ENCODE assay signal across 24 cellular contexts in genomic region chr7:151809864-151810170, GRCh38.
"Had no signal": no experiment of that assay in that cellular context is flagged by ENCODE, and none has a peak within 500 bp of the region (broad histone marks: within the 10 kb centered on the region; RNA-seq: fewer than 3 reads in every experiment).

No MANE protein-coding gene starts in this region.

- H3K27ac ChIP-seq: gastroesophageal sphincter, thyroid gland, upper lobe of left lung had no signal

- H3K9me3 Mint-ChIP-seq: immature natural killer cell; memory B cell; natural killer cell; stimulated activated naive CD8-positive, alpha-beta T cell treated with anti-CD3 and anti-CD28 coated beads, Interleukin-15, Interleukin-2, amounts not matched to agents 100 ng/mL and 50 ng/mL, for 24 hours had no signal

- FAIRE-seq: endothelial cell of umbilical vein, kidney had no signal

- H3K9me3 ChIP-seq: body of pancreas, right lobe of liver, thyroid gland, upper lobe of left lung had no signal

- ATAC-seq: activated CD4-positive, alpha-beta T cell treated with anti-CD3 and anti-CD28 coated beads for 36 hours; activated CD8-positive, alpha-beta memory T cell treated with anti-CD3 and anti-CD28 coated beads, Interleukin-2, amount 10 ng/mL, durations not matched to agents 7 days and 5 days; activated CD8-positive, alpha-beta T cell treated with anti-CD3 and anti-CD28 coated beads, Interleukin-2, amount 10 ng/mL, durations not matched to agents 7 days and 5 days; gastroesophageal sphincter; natural killer cell had no signal

- H3K36me3 ChIP-seq: gastroesophageal sphincter, right lobe of liver, thyroid gland, upper lobe of left lung had no signal

- DNase-seq: activated CD4-positive, alpha-beta T cell treated with anti-CD3 and anti-CD28 coated beads for 36 hours; activated CD4-positive, CD25-positive, alpha-beta regulatory T cell; activated CD8-positive, alpha-beta memory T cell treated with anti-CD3 and anti-CD28 coated beads, Interleukin-2, amount 10 ng/mL, durations not matched to agents 7 days and 5 days; activated CD8-positive, alpha-beta T cell treated with anti-CD3 and anti-CD28 coated beads, Interleukin-2, amount 10 ng/mL, durations not matched to agents 7 days and 5 days; activated effector memory CD4-positive, alpha-beta T cell treated with Interleukin-2 at 50 U/mL for 16 hours; activated naive CD4-positive, alpha-beta T cell treated with Interleukin-2 at 50 U/mL for 16 hours; activated T-cell treated with anti-CD3 and anti-CD28 coated beads, Interleukin-2, amount 50 U/mL, for 48 hours; cortex of kidney; hippocampal formation; immature natural killer cell; midbrain; natural killer cell; stimulated activated CD4-positive, alpha-beta T cell treated with anti-CD3 and anti-CD28 coated beads, Interleukin-2, amount 100 ng/mL, for 48 hours; thyroid gland; upper lobe of left lung had no signal

- H3K27ac Mint-ChIP-seq: activated CD4-positive, alpha-beta T cell treated with anti-CD3 and anti-CD28 coated beads for 36 hours; activated CD8-positive, alpha-beta memory T cell treated with anti-CD3 and anti-CD28 coated beads, Interleukin-2, amount 10 ng/mL, durations not matched to agents 7 days and 5 days; activated CD8-positive, alpha-beta T cell treated with anti-CD3 and anti-CD28 coated beads, Interleukin-2, amount 10 ng/mL, durations not matched to agents 7 days and 5 days; activated naive CD8-positive, alpha-beta T cell; memory B cell; natural killer cell; progenitor cell of endocrine pancreas; stimulated activated naive CD8-positive, alpha-beta T cell treated with anti-CD3 and anti-CD28 coated beads, Interleukin-15, Interleukin-2, amounts not matched to agents 100 ng/mL and 50 ng/mL, for 24 hours had no signal

- H3K4me3 Mint-ChIP-seq: activated CD4-positive, alpha-beta T cell treated with anti-CD3 and anti-CD28 coated beads for 36 hours; activated CD8-positive, alpha-beta memory T cell treated with anti-CD3 and anti-CD28 coated beads, Interleukin-2, amount 10 ng/mL, durations not matched to agents 7 days and 5 days; activated CD8-positive, alpha-beta T cell treated with anti-CD3 and anti-CD28 coated beads, Interleukin-2, amount 10 ng/mL, durations not matched to agents 7 days and 5 days; activated naive CD8-positive, alpha-beta T cell; immature natural killer cell; memory B cell; natural killer cell; stimulated activated naive CD8-positive, alpha-beta T cell treated with anti-CD3 and anti-CD28 coated beads, Interleukin-15, Interleukin-2, amounts not matched to agents 100 ng/mL and 50 ng/mL, for 24 hours had no signal

- H3K27me3 ChIP-seq: body of pancreas, gastroesophageal sphincter, right lobe of liver, thyroid gland, upper lobe of left lung had no signal

- H3K27me3 Mint-ChIP-seq: activated CD4-positive, alpha-beta T cell treated with anti-CD3 and anti-CD28 coated beads for 36 hours; activated CD8-positive, alpha-beta memory T cell treated with anti-CD3 and anti-CD28 coated beads, Interleukin-2, amount 10 ng/mL, durations not matched to agents 7 days and 5 days; activated naive CD8-positive, alpha-beta T cell; memory B cell; stimulated activated naive CD8-positive, alpha-beta T cell treated with anti-CD3 and anti-CD28 coated beads, Interleukin-15, Interleukin-2, amounts not matched to agents 100 ng/mL and 50 ng/mL, for 24 hours had no signal

- H3K4me1 ChIP-seq: thyroid gland had no signal

- H3K36me3 Mint-ChIP-seq: activated CD8-positive, alpha-beta memory T cell treated with anti-CD3 and anti-CD28 coated beads, Interleukin-2, amount 10 ng/mL, durations not matched to agents 7 days and 5 days; immature natural killer cell; natural killer cell had no signal

- H3K4me3 ChIP-seq: body of pancreas, gastroesophageal sphincter, right lobe of liver, thyroid gland, upper lobe of left lung had no signal
